9 cellular contexts compared by ENCODE assay signal in genomic region chr10:83680470-83680891, GRCh38.
DNase-seq lines count a peak whose midpoint lies in the region; ATAC-seq lines count a peak whose summit lies in the region.
"Had no signal": no experiment of that assay in that cellular context is flagged by ENCODE, and none has a peak within 500 bp of the region (broad histone marks: within the 10 kb centered on the region; RNA-seq: fewer than 3 reads in every experiment).

No MANE protein-coding gene starts in this region.

- H3K4me1 Mint-ChIP-seq in stimulated activated effector memory CD8-positive, alpha-beta T cell treated with anti-CD3 and anti-CD28 coated beads, Interleukin-12 subunit alpha, Interleukin-12 subunit beta, amount 100 ng/mL, for 72 hours = peaks cover 14% of the 10 kb centered on the region

- H3K27ac Mint-ChIP-seq in stimulated activated effector memory CD8-positive, alpha-beta T cell treated with anti-CD3 and anti-CD28 coated beads, Interleukin-12 subunit alpha, Interleukin-12 subunit beta, amount 100 ng/mL, for 72 hours = peak overlapping the region; percentile 26
- H3K27ac Mint-ChIP-seq: nephron progenitor cell had no signal

- no peaks in the 10 kb centered on the region for H3K36me3 Mint-ChIP-seq in stimulated activated effector memory CD8-positive, alpha-beta T cell treated with anti-CD3 and anti-CD28 coated beads, Interleukin-12 subunit alpha, Interleukin-12 subunit beta, amount 100 ng/mL, for 72 hours

- ATAC-seq in HG02571 (IDR thresholded peaks at IDR 0.05; ENCODE audit: unreplicated experiment) = peak; percentile 98
- ATAC-seq in HG03575 (IDR thresholded peaks at IDR 0.05; ENCODE audit: extremely low read depth, insufficient number of reproducible peaks, low FRiP score, unreplicated experiment) = peak; percentile 99
- peak; percentile 95 for ATAC-seq in stimulated activated effector memory CD8-positive, alpha-beta T cell treated with anti-CD3 and anti-CD28 coated beads, Interleukin-12 subunit alpha, Interleukin-12 subunit beta, amount 100 ng/mL, for 72 hours

- no peak overlapping the region for H3K4me3 Mint-ChIP-seq in stimulated activated effector memory CD8-positive, alpha-beta T cell treated with anti-CD3 and anti-CD28 coated beads, Interleukin-12 subunit alpha, Interleukin-12 subunit beta, amount 100 ng/mL, for 72 hours
- H3K4me3 Mint-ChIP-seq: nephron progenitor cell had no signal

- DNase-seq in activated T-cell treated with anti-CD3 and anti-CD28 coated beads for 24 hours (ENCODE audit: low read depth) (peak; percentile 10), DMS153 treated with DMSO at 0.1 percent for 48 hours (lab: John Stamatoyannopoulos, UW; ENCODE audit: unreplicated experiment) (no peak), foreskin melanocyte (no peak), retina (no peak)
- no peak for DNase-seq in activated T-cell treated with anti-CD3 and anti-CD28 coated beads, Interleukin-2, amount 50 U/mL, for 1 hour
- DNase-seq in stimulated activated effector memory CD8-positive, alpha-beta T cell treated with anti-CD3 and anti-CD28 coated beads, Interleukin-12 subunit alpha, Interleukin-12 subunit beta, amount 100 ng/mL, for 72 hours (ENCODE audit: low spot score in 2 of 2) = peak in 1 of 2 donors; percentile 58
- DNase-seq: nephron progenitor cell had no signal

- H3K9me3 Mint-ChIP-seq in stimulated activated effector memory CD8-positive, alpha-beta T cell treated with anti-CD3 and anti-CD28 coated beads, Interleukin-12 subunit alpha, Interleukin-12 subunit beta, amount 100 ng/mL, for 72 hours = no peaks in the 10 kb centered on the region
- H3K9me3 Mint-ChIP-seq: nephron progenitor cell had no signal
